19 cellular contexts compared by ENCODE assay signal in the genomic region with DNA sequence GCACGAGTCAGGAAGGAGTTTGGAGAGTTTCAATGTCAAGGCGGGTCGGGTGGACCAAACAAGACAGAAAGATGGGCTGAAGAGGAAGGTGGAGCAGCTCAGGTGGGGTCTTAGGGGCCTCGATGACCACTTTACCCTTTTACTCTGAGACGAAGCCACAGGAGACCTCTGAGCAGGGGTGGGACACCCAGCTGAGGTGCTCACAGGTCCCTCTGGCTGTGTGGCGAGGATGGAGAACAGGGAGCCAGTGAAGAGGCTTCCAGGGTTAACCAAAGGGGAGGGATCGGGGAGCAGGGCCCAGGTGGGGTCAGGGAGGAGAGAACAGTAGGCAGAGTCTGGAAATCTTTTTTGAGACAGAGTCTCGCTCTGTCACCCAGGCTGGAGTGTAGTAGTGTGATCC. TPM values are rescaled to one million over a fixed set of nuclear protein-coding genes. Genes with fewer than 3 reads are reported as not detected.
DNase-seq lines count a peak whose midpoint lies in the region; ATAC-seq, FAIRE-seq and TF ChIP-seq lines count a peak whose summit lies in the region.
"Had no signal": no experiment of that assay in that cellular context is flagged by ENCODE, and none has a peak within 500 bp of the region (broad histone marks: within the 10 kb centered on the region; RNA-seq: fewer than 3 reads in every experiment).

No MANE protein-coding gene starts in this region.

- H3K9me3 Mint-ChIP-seq in activated naive CD4-positive, alpha-beta T cell treated with anti-CD3 and anti-CD28 coated beads for 36 hours, result no peaks in the 10 kb centered on the region
- H3K9me3 Mint-ChIP-seq in activated naive CD4-positive, alpha-beta T cell treated with anti-CD3 and anti-CD28 coated beads, Interleukin-2, amount 50 U/mL, for 72 hours, result no peaks in the 10 kb centered on the region
- H3K9me3 Mint-ChIP-seq in endothelial cell (ENCODE audit: unreplicated experiment), result no peaks in the 10 kb centered on the region
- no peaks in the 10 kb centered on the region for H3K9me3 Mint-ChIP-seq in neural crest cell
- no peaks in the 10 kb centered on the region for H3K9me3 Mint-ChIP-seq in activated T-helper 1 cell treated with anti-CD3 and anti-CD28 coated beads, Interleukin-12 subunit alpha, Interleukin-12 subunit beta, Interleukin-2, Interleukin-4 antibody, amounts not matched to agents 30 ng/mL and 10 ng/mL and 1 ng/mL, durations not matched to agents 14 hours and 24 hours and 36 hours
- H3K9me3 Mint-ChIP-seq: CD4-positive, alpha-beta T cell; GM23338 had no signal

- H3K4me3 Mint-ChIP-seq in activated naive CD4-positive, alpha-beta T cell treated with anti-CD3 and anti-CD28 coated beads for 36 hours, result no peak overlapping the region
- H3K4me3 Mint-ChIP-seq in endothelial cell (ENCODE audit: unreplicated experiment) (peak overlapping the region; percentile 20), neural crest cell (peak overlapping the region; percentile 10)
- H3K4me3 Mint-ChIP-seq in activated T-helper 1 cell treated with anti-CD3 and anti-CD28 coated beads, Interleukin-12 subunit alpha, Interleukin-12 subunit beta, Interleukin-2, Interleukin-4 antibody, amounts not matched to agents 30 ng/mL and 10 ng/mL and 1 ng/mL, durations not matched to agents 14 hours and 24 hours and 36 hours, result no peak overlapping the region
- H3K4me3 Mint-ChIP-seq: B cell; CD4-positive, alpha-beta T cell; GM23338 had no signal

- no peak overlapping the region for H3K4me3 ChIP-seq in A549
- H3K4me3 ChIP-seq: GM23338 had no signal

- peaks cover 9% of the 10 kb centered on the region for H3K36me3 Mint-ChIP-seq in activated naive CD4-positive, alpha-beta T cell treated with anti-CD3 and anti-CD28 coated beads for 36 hours (ENCODE audit: low read depth)
- H3K36me3 Mint-ChIP-seq in activated naive CD4-positive, alpha-beta T cell treated with anti-CD3 and anti-CD28 coated beads, Interleukin-2, amount 50 U/mL, for 72 hours, result peaks cover 0 to under 1% of the 10 kb centered on the region in 2 donors
- H3K36me3 Mint-ChIP-seq in endothelial cell (ENCODE audit: low read depth, unreplicated experiment), result peaks cover 4% of the 10 kb centered on the region
- no peaks in the 10 kb centered on the region for H3K36me3 Mint-ChIP-seq in neural crest cell (ENCODE audit: low read depth)
- H3K36me3 Mint-ChIP-seq in activated T-helper 1 cell treated with anti-CD3 and anti-CD28 coated beads, Interleukin-12 subunit alpha, Interleukin-12 subunit beta, Interleukin-2, Interleukin-4 antibody, amounts not matched to agents 30 ng/mL and 10 ng/mL and 1 ng/mL, durations not matched to agents 14 hours and 24 hours and 36 hours (ENCODE audit: low read depth), result peaks cover 4% of the 10 kb centered on the region

- peak overlapping the region; percentile 13 for H3K27ac Mint-ChIP-seq in activated naive CD4-positive, alpha-beta T cell treated with anti-CD3 and anti-CD28 coated beads for 36 hours
- H3K27ac Mint-ChIP-seq in activated naive CD4-positive, alpha-beta T cell treated with anti-CD3 and anti-CD28 coated beads, Interleukin-2, amount 50 U/mL, for 72 hours, result peak overlapping the region in 1 of 2 donors; percentile 47
- H3K27ac Mint-ChIP-seq in endothelial cell (ENCODE audit: unreplicated experiment), result no peak overlapping the region
- H3K27ac Mint-ChIP-seq in neural crest cell (ENCODE audit: unreplicated experiment), result peak overlapping the region; percentile 81
- no peak overlapping the region for H3K27ac Mint-ChIP-seq in activated T-helper 1 cell treated with anti-CD3 and anti-CD28 coated beads, Interleukin-12 subunit alpha, Interleukin-12 subunit beta, Interleukin-2, Interleukin-4 antibody, amounts not matched to agents 30 ng/mL and 10 ng/mL and 1 ng/mL, durations not matched to agents 14 hours and 24 hours and 36 hours
- H3K27ac Mint-ChIP-seq: B cell; CD4-positive, alpha-beta T cell; GM23338 had no signal

- TF ChIP-seq CTCF in A549 (IDR thresholded peaks at IDR 0.05), result no peak
- no peak for TF ChIP-seq CTCF in endothelial cell (IDR thresholded peaks at IDR 0.05; ENCODE audit: unreplicated experiment)
- no peak for TF ChIP-seq CTCF in neural crest cell (conservative IDR thresholded peaks at IDR 0.05)

- no peak for TF ChIP-seq POLR2A in A549 (IDR thresholded peaks at IDR 0.05; ENCODE audit: low read length)

- intact Hi-C loops in activated naive CD4-positive, alpha-beta T cell treated with anti-CD3 and anti-CD28 coated beads for 36 hours (cut with micrococcal nuclease), result no loop called here
- intact Hi-C loops in activated T-helper 1 cell treated with anti-CD3 and anti-CD28 coated beads, Interleukin-12 subunit alpha, Interleukin-12 subunit beta, Interleukin-2, Interleukin-4 antibody, amounts not matched to agents 30 ng/mL and 10 ng/mL and 1 ng/mL, durations not matched to agents 14 hours and 24 hours and 36 hours (cut with micrococcal nuclease), result no loop called here

- no peak for FAIRE-seq in A549 (lab: Jason Lieb, UNC)
- FAIRE-seq: G401.6 had no signal

- H3K9me3 ChIP-seq in A549, result no peaks in the 10 kb centered on the region

- H3K27me3 Mint-ChIP-seq in activated naive CD4-positive, alpha-beta T cell treated with anti-CD3 and anti-CD28 coated beads for 36 hours (ENCODE audit: low read depth), result no peaks in the 10 kb centered on the region
- H3K27me3 Mint-ChIP-seq in endothelial cell (ENCODE audit: unreplicated experiment), result peaks cover 12% of the 10 kb centered on the region
- H3K27me3 Mint-ChIP-seq in neural crest cell (ENCODE audit: low read depth), result no peaks in the 10 kb centered on the region
- no peaks in the 10 kb centered on the region for H3K27me3 Mint-ChIP-seq in activated T-helper 1 cell treated with anti-CD3 and anti-CD28 coated beads, Interleukin-12 subunit alpha, Interleukin-12 subunit beta, Interleukin-2, Interleukin-4 antibody, amounts not matched to agents 30 ng/mL and 10 ng/mL and 1 ng/mL, durations not matched to agents 14 hours and 24 hours and 36 hours (ENCODE audit: insufficient read depth)
- H3K27me3 Mint-ChIP-seq: B cell; CD4-positive, alpha-beta T cell had no signal

- CTCF ChIA-PET in activated naive CD4-positive, alpha-beta T cell treated with anti-CD3 and anti-CD28 coated beads for 36 hours (lab: Charles Lee), result interaction anchor here (2.4 kb wide), 1 partner anchor 17 kb away, joined by 9 read pairs; a partner anchor contains a TSS
- CTCF ChIA-PET in A549 (lab: Yijun Ruan, JAX), result interaction anchor here (0.6 to 5.7 kb wide), 18 partner anchors 8 to 511 kb away, joined by 3 to 56 read pairs (median 5); a partner anchor contains a TSS

- no peak for TF ChIP-seq EP300 in A549 (IDR thresholded peaks at IDR 0.05)

- 0 out of 3 replicates have a peak, but pooled peaks cover 5% of the 10 kb centered on the region for H3K4me1 ChIP-seq in A549

- ATAC-seq in activated naive CD4-positive, alpha-beta T cell treated with anti-CD3 and anti-CD28 coated beads, Interleukin-2, amount 50 U/mL, for 72 hours, result no peak
- ATAC-seq in A549, result no peak
- ATAC-seq: GM23338 had no signal

- DNase-seq in activated naive CD4-positive, alpha-beta T cell treated with anti-CD3 and anti-CD28 coated beads for 36 hours, result no peak
- no peak for DNase-seq in activated naive CD4-positive, alpha-beta T cell treated with anti-CD3 and anti-CD28 coated beads, Interleukin-2, amount 50 U/mL, for 72 hours (ENCODE audit: low spot score in 2 of 2)
- DNase-seq in A549 (ENCODE audit: low read depth in 1 of 2, low spot score in 1 of 2), result no peak
- DNase-seq in endothelial cell (ENCODE audit: low spot score), result no peak
- DNase-seq in neural crest cell (ENCODE audit: low read depth, low spot score), result no peak
- DNase-seq in G401 (ENCODE audit: low spot score), result no peak
- DNase-seq in inferior parietal cortex (ENCODE audit: extremely low spot score), result no peak
- DNase-seq in activated T-helper 1 cell treated with anti-CD3 and anti-CD28 coated beads, Interleukin-12 subunit alpha, Interleukin-12 subunit beta, Interleukin-2, Interleukin-4 antibody, amounts not matched to agents 30 ng/mL and 10 ng/mL and 1 ng/mL, durations not matched to agents 14 hours and 24 hours and 36 hours (ENCODE audit: low spot score), result no peak
- DNase-seq: C1 segment of cervical spinal cord; Calu3; CD4-positive, alpha-beta T cell; DMS 273 treated with DMSO at 0.1 percent for 48 hours; H9 had no signal

- no peak overlapping the region for H3K4me2 ChIP-seq in A549
- H3K4me2 ChIP-seq: GM23338 had no signal

- POLR2A ChIA-PET in A549 (lab: Yijun Ruan, JAX), result interaction anchor here (0.5 to 1.2 kb wide), 3 partner anchors 17 to 233 kb away, joined by 3 to 9 read pairs (median 3); a partner anchor contains a TSS

- no peak for TF ChIP-seq RAD21 in A549 (conservative IDR thresholded peaks at IDR 0.05 in 1 of 2, IDR thresholded peaks at IDR 0.05 in 1 of 2)

- H3K27ac ChIP-seq in A549, result no peak overlapping the region

- peaks cover 5% of the 10 kb centered on the region for H3K4me1 Mint-ChIP-seq in activated naive CD4-positive, alpha-beta T cell treated with anti-CD3 and anti-CD28 coated beads for 36 hours (ENCODE audit: low read depth)
- H3K4me1 Mint-ChIP-seq in endothelial cell (ENCODE audit: unreplicated experiment), result peaks cover 6% of the 10 kb centered on the region
- no peaks in the 10 kb centered on the region for H3K4me1 Mint-ChIP-seq in neural crest cell
- H3K4me1 Mint-ChIP-seq in activated T-helper 1 cell treated with anti-CD3 and anti-CD28 coated beads, Interleukin-12 subunit alpha, Interleukin-12 subunit beta, Interleukin-2, Interleukin-4 antibody, amounts not matched to agents 30 ng/mL and 10 ng/mL and 1 ng/mL, durations not matched to agents 14 hours and 24 hours and 36 hours (ENCODE audit: low read depth), result peaks cover 8% of the 10 kb centered on the region
- H3K4me1 Mint-ChIP-seq: B cell, H9 had no signal

- WGBS in A549 (ENCODE audit: missing lambda C conversion rate), result 88% methylated on average over 8 of the region's 8 CpGs

- in situ Hi-C loops in G401 (cut with HindIII; ENCODE audit: low sequenced_read_pairs), result no loop called here

RNA-seq across cellular contexts. Expression of a gene that starts 2.0 kb away (rescaled TPM):
- under 1 TPM; 0.26 to 0.44 TPM for total RNA-seq in activated naive CD4-positive, alpha-beta T cell treated with anti-CD3 and anti-CD28 coated beads for 36 hours
- 1 to 10 TPM in 1 of 2 donors, under 1 TPM in 1; 0.59 to 1.4 TPM for total RNA-seq in activated naive CD4-positive, alpha-beta T cell treated with anti-CD3 and anti-CD28 coated beads, Interleukin-2, amount 50 U/mL, for 72 hours
- polyA plus RNA-seq in A549 (2011; rRNA removed), result 0.40 and 0.68 TPM in 2 replicates
- polyA plus RNA-seq in A549 (2012; cell fraction: cytosol; rRNA removed), result 0.56 and 0.83 TPM in 2 replicates
- polyA plus RNA-seq in A549 (2012; cell fraction: nucleus; rRNA removed), result 8.0 and 8.1 TPM in 2 replicates
- 1.1 to 1.9 TPM (median 1.5 TPM) in 3 replicates for polyA plus RNA-seq in A549 (2017; fragmentation: RNase III; extraction: RNeasy Plus Mini Kit Qiagen cat#74134 plus additional on column Dnase treatment)
- not detected in 2 replicates for polyA minus RNA-seq in A549 (2011; rRNA and poly(A)+ RNA removed)
- total RNA-seq in endothelial cell (ENCODE audit: unreplicated experiment), result 0.87 TPM
- total RNA-seq in neural crest cell, result 1.4 and 2.0 TPM in 2 replicates
- not detected in 2 replicates for total RNA-seq in G401 (2014; rRNA removed; shearing (Covaris generic))
- total RNA-seq in activated T-helper 1 cell treated with anti-CD3 and anti-CD28 coated beads, Interleukin-12 subunit alpha, Interleukin-12 subunit beta, Interleukin-2, Interleukin-4 antibody, amounts not matched to agents 30 ng/mL and 10 ng/mL and 1 ng/mL, durations not matched to agents 14 hours and 24 hours and 36 hours, result 0.67 and 0.88 TPM in 2 replicates
- total RNA-seq: A172, Daoy, GM23338, HT1080 had no signal

RNA-seq across cellular contexts. Expression of a gene that starts 14.2 kb away (rescaled TPM):
- total RNA-seq in activated naive CD4-positive, alpha-beta T cell treated with anti-CD3 and anti-CD28 coated beads for 36 hours, result 10 to 100 TPM; 47.2 to 52.7 TPM
- total RNA-seq in activated naive CD4-positive, alpha-beta T cell treated with anti-CD3 and anti-CD28 coated beads, Interleukin-2, amount 50 U/mL, for 72 hours, result 10 to 100 TPM; 41.9 to 71.9 TPM
- polyA plus RNA-seq in A549 (2011; rRNA removed), result 25.6 and 35.0 TPM in 2 replicates
- polyA plus RNA-seq in A549 (2012; cell fraction: cytosol; rRNA removed), result 106 and 131 TPM in 2 replicates
- 96.5 and 113 TPM in 2 replicates for polyA plus RNA-seq in A549 (2012; cell fraction: nucleus; rRNA removed)
- polyA plus RNA-seq in A549 (2017; fragmentation: RNase III; extraction: RNeasy Plus Mini Kit Qiagen cat#74134 plus additional on column Dnase treatment), result 56.4 to 61.7 TPM (median 59.5 TPM) in 3 replicates
- polyA minus RNA-seq in A549 (2011; rRNA and poly(A)+ RNA removed), result 10.3 and 10.9 TPM in 2 replicates
- total RNA-seq in endothelial cell (ENCODE audit: unreplicated experiment), result 16.9 TPM
- total RNA-seq in neural crest cell, result 19.9 and 21.2 TPM in 2 replicates
- total RNA-seq in G401 (2014; rRNA removed; shearing (Covaris generic)), result 48.1 and 63.2 TPM in 2 replicates
- 98.1 and 102 TPM in 2 replicates for total RNA-seq in activated T-helper 1 cell treated with anti-CD3 and anti-CD28 coated beads, Interleukin-12 subunit alpha, Interleukin-12 subunit beta, Interleukin-2, Interleukin-4 antibody, amounts not matched to agents 30 ng/mL and 10 ng/mL and 1 ng/mL, durations not matched to agents 14 hours and 24 hours and 36 hours

RNA-seq across cellular contexts. Expression of a gene that starts 14.5 kb away (rescaled TPM):
- total RNA-seq in activated naive CD4-positive, alpha-beta T cell treated with anti-CD3 and anti-CD28 coated beads for 36 hours, result 10 to 100 TPM; 18.2 to 19.6 TPM
- total RNA-seq in activated naive CD4-positive, alpha-beta T cell treated with anti-CD3 and anti-CD28 coated beads, Interleukin-2, amount 50 U/mL, for 72 hours, result 10 to 100 TPM; 31.5 to 46.0 TPM
- polyA plus RNA-seq in A549 (2011; rRNA removed), result 28.6 and 31.5 TPM in 2 replicates
- polyA plus RNA-seq in A549 (2012; cell fraction: cytosol; rRNA removed), result 32.7 and 36.6 TPM in 2 replicates
- 57.0 and 61.5 TPM in 2 replicates for polyA plus RNA-seq in A549 (2012; cell fraction: nucleus; rRNA removed)
- polyA plus RNA-seq in A549 (2017; fragmentation: RNase III; extraction: RNeasy Plus Mini Kit Qiagen cat#74134 plus additional on column Dnase treatment), result 28.3 to 30.4 TPM (median 30.4 TPM) in 3 replicates
- 23.2 and 27.7 TPM in 2 replicates for polyA minus RNA-seq in A549 (2011; rRNA and poly(A)+ RNA removed)
- total RNA-seq in endothelial cell (ENCODE audit: unreplicated experiment), result 45.9 TPM
- total RNA-seq in neural crest cell, result 27.4 and 28.9 TPM in 2 replicates
- total RNA-seq in G401 (2014; rRNA removed; shearing (Covaris generic)), result 114 and 122 TPM in 2 replicates
- 28.3 and 28.7 TPM in 2 replicates for total RNA-seq in activated T-helper 1 cell treated with anti-CD3 and anti-CD28 coated beads, Interleukin-12 subunit alpha, Interleukin-12 subunit beta, Interleukin-2, Interleukin-4 antibody, amounts not matched to agents 30 ng/mL and 10 ng/mL and 1 ng/mL, durations not matched to agents 14 hours and 24 hours and 36 hours

RNA-seq across cellular contexts. Expression of a gene that starts 16.6 kb away (rescaled TPM):
- total RNA-seq in activated naive CD4-positive, alpha-beta T cell treated with anti-CD3 and anti-CD28 coated beads for 36 hours, result 10 to 100 TPM; 43.6 to 52.6 TPM
- total RNA-seq in activated naive CD4-positive, alpha-beta T cell treated with anti-CD3 and anti-CD28 coated beads, Interleukin-2, amount 50 U/mL, for 72 hours, result 10 to 100 TPM; 35.9 to 59.1 TPM
- 46.1 and 46.7 TPM in 2 replicates for polyA plus RNA-seq in A549 (2011; rRNA removed)
- 81.2 and 106 TPM in 2 replicates for polyA plus RNA-seq in A549 (2012; cell fraction: cytosol; rRNA removed)
- 448 and 539 TPM in 2 replicates for polyA plus RNA-seq in A549 (2012; cell fraction: nucleus; rRNA removed)
- 81.8 to 98.0 TPM (median 93.4 TPM) in 3 replicates for polyA plus RNA-seq in A549 (2017; fragmentation: RNase III; extraction: RNeasy Plus Mini Kit Qiagen cat#74134 plus additional on column Dnase treatment)
- polyA minus RNA-seq in A549 (2011; rRNA and poly(A)+ RNA removed), result 54.8 and 68.1 TPM in 2 replicates
- 36.7 TPM for total RNA-seq in endothelial cell (ENCODE audit: unreplicated experiment)
- 54.1 and 58.5 TPM in 2 replicates for total RNA-seq in neural crest cell
- 34.2 and 43.0 TPM in 2 replicates for total RNA-seq in G401 (2014; rRNA removed; shearing (Covaris generic))
- 36.5 and 38.4 TPM in 2 replicates for total RNA-seq in activated T-helper 1 cell treated with anti-CD3 and anti-CD28 coated beads, Interleukin-12 subunit alpha, Interleukin-12 subunit beta, Interleukin-2, Interleukin-4 antibody, amounts not matched to agents 30 ng/mL and 10 ng/mL and 1 ng/mL, durations not matched to agents 14 hours and 24 hours and 36 hours

RNA-seq across cellular contexts. Expression of a gene that starts 16.8 kb away (rescaled TPM):
- total RNA-seq in activated naive CD4-positive, alpha-beta T cell treated with anti-CD3 and anti-CD28 coated beads for 36 hours, result 10 to 100 TPM; 49.0 to 56.0 TPM
- 10 to 100 TPM; 54.1 to 93.0 TPM for total RNA-seq in activated naive CD4-positive, alpha-beta T cell treated with anti-CD3 and anti-CD28 coated beads, Interleukin-2, amount 50 U/mL, for 72 hours
- polyA plus RNA-seq in A549 (2011; rRNA removed) (92.8 and 104 TPM in 2 replicates), A549 (2017; fragmentation: RNase III; extraction: RNeasy Plus Mini Kit Qiagen cat#74134 plus additional on column Dnase treatment) (198 to 217 TPM (median 213 TPM) in 3 replicates)
- 418 and 524 TPM in 2 replicates for polyA plus RNA-seq in A549 (2012; cell fraction: cytosol; rRNA removed)
- 325 and 425 TPM in 2 replicates for polyA plus RNA-seq in A549 (2012; cell fraction: nucleus; rRNA removed)
- 49.4 and 50.5 TPM in 2 replicates for polyA minus RNA-seq in A549 (2011; rRNA and poly(A)+ RNA removed)
- total RNA-seq in endothelial cell (ENCODE audit: unreplicated experiment) (32.0 TPM), neural crest cell (34.4 and 38.5 TPM in 2 replicates)
- total RNA-seq in G401 (2014; rRNA removed; shearing (Covaris generic)), result 105 and 161 TPM in 2 replicates
- 118 and 120 TPM in 2 replicates for total RNA-seq in activated T-helper 1 cell treated with anti-CD3 and anti-CD28 coated beads, Interleukin-12 subunit alpha, Interleukin-12 subunit beta, Interleukin-2, Interleukin-4 antibody, amounts not matched to agents 30 ng/mL and 10 ng/mL and 1 ng/mL, durations not matched to agents 14 hours and 24 hours and 36 hours

Comparison
In these comparisons a context has a peak if more than half of its experiments do, and no peak if none do; other contexts are left out.
1. H3K27ac Mint-ChIP-seq: peak in activated naive CD4-positive, alpha-beta T cell treated with anti-CD3 and anti-CD28 coated beads for 36 hours (single experiment) and neural crest cell (single experiment); none in endothelial cell (single experiment) and activated T-helper 1 cell treated with anti-CD3 and anti-CD28 coated beads, Interleukin-12 subunit alpha, Interleukin-12 subunit beta, Interleukin-2, Interleukin-4 antibody, amounts not matched to agents 30 ng/mL and 10 ng/mL and 1 ng/mL, durations not matched to agents 14 hours and 24 hours and 36 hours (single experiment).
2. H3K4me3 Mint-ChIP-seq: peak in endothelial cell (single experiment) and neural crest cell (single experiment); none in activated naive CD4-positive, alpha-beta T cell treated with anti-CD3 and anti-CD28 coated beads for 36 hours (single experiment) and activated T-helper 1 cell treated with anti-CD3 and anti-CD28 coated beads, Interleukin-12 subunit alpha, Interleukin-12 subunit beta, Interleukin-2, Interleukin-4 antibody, amounts not matched to agents 30 ng/mL and 10 ng/mL and 1 ng/mL, durations not matched to agents 14 hours and 24 hours and 36 hours (single experiment).